ENCODE assay signal across 1 cellular context in genomic region chr17:64412944-64413381, GRCh38.
A peak's percentile ranks its signal among the peaks of the same experiment; 100 is the strongest.
TF ChIP-seq lines count a peak whose summit lies in the region.

No MANE protein-coding gene starts in this region.

TF ChIP-seq in HepG2, 621 proteins besides CTCF, POLR2A, EP300 and RAD21 (continued from another document):
- TF ChIP-seq GPBP1L1 (CRISPR knock-in tag; IDR thresholded peaks at IDR 0.05) (no peak), MED8 (CRISPR knock-in tag; IDR thresholded peaks at IDR 0.05; ENCODE audit: insufficient replicate concordance) (no peak), ZBTB38 (CRISPR knock-in tag; IDR thresholded peaks at IDR 0.05) (no peak), ADNP (CRISPR knock-in tag; IDR thresholded peaks at IDR 0.05) (peak; percentile 71; the same call in 1 of the 2 replicates), LRRFIP1 (CRISPR knock-in tag; conservative IDR thresholded peaks at IDR 0.05) (no peak)
TF ChIP-seq in HepG2: peak in this region for 4.
